ENCODE assay signal across 1 cellular context in the genomic region with DNA sequence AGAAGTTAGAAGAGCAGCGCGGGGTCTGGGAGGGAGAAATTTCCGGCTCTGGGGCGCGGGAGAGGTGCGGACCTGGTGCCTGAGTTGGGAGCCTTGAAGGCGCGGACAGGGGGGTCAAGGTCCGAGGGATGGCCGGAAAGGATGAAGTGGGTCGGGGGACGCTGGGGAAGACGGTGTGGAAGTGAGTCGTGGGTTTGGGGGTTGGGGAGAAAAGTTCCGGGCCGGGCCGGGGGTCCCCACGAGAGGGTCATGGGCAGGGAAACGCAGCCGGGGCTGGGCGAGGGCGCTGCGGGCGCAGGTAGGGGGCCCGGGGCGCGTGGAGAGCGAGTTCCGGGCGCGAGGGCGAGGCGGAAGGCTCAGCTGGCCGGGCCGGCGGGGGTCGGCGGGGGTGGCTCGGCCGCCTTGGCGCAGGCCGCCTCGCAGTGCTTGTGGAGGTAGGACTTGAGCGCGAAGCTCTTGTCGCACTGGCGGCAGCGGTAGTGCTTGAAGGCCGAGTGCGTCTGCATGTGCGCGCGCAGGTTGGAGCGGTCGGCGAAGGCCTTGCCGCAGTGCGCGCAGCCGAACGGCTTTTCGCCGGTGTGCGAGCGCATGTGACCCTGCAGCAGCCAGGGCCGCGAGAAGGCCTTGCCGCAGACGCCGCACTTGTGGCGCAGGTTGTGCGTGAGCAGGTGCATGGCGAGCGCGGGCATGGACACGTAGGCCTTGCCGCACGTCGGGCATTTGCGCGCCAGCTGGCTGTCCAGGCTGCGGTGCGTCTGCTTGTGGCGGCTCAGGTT.
A peak's percentile ranks its signal among the peaks of the same experiment; 100 is the strongest.
TF ChIP-seq lines count a peak whose summit lies in the region.

No MANE protein-coding gene starts in this region.

TF ChIP-seq in HepG2, 621 proteins besides CTCF, POLR2A, EP300 and RAD21 (continues in another document):
- TF ChIP-seq RFXANK (CRISPR knock-in tag; IDR thresholded peaks at IDR 0.05) (no peak), ZNF543 (CRISPR knock-in tag; IDR thresholded peaks at IDR 0.05) (no peak), ZNF780A (CRISPR knock-in tag; IDR thresholded peaks at IDR 0.05) (no peak), RELA (CRISPR knock-in tag; IDR thresholded peaks at IDR 0.05) (no peak), GABPA (IDR thresholded peaks at IDR 0.05; ENCODE audit: low read depth, low read length) (peak; percentile 12; the same call in 1 of the 2 replicates), GABPA (CRISPR knock-in tag; IDR thresholded peaks at IDR 0.05; ENCODE audit: low read depth) (no peak), ZNF615 (CRISPR knock-in tag; IDR thresholded peaks at IDR 0.05; ENCODE audit: borderline replicate concordance) (no peak), RCOR2 (CRISPR knock-in tag; IDR thresholded peaks at IDR 0.05) (no peak), NCOA1 (CRISPR knock-in tag; IDR thresholded peaks at IDR 0.05) (no peak), ZNF550 (CRISPR knock-in tag; IDR thresholded peaks at IDR 0.05; ENCODE audit: borderline replicate concordance) (no peak), NPAS2 (CRISPR knock-in tag; IDR thresholded peaks at IDR 0.05; ENCODE audit: borderline replicate concordance) (no peak), HNRNPK (IDR thresholded peaks at IDR 0.05; ENCODE audit: low read depth, low read length, poor library complexity, severe bottlenecking) (peak; percentile 25), ZMYM2 (CRISPR knock-in tag; IDR thresholded peaks at IDR 0.05) (no peak), HOXA3 (CRISPR knock-in tag; IDR thresholded peaks at IDR 0.05) (peak; percentile 68), ZSCAN20 (CRISPR knock-in tag; IDR thresholded peaks at IDR 0.05; ENCODE audit: borderline replicate concordance) (no peak), MZF1 (CRISPR knock-in tag; IDR thresholded peaks at IDR 0.05; ENCODE audit: borderline replicate concordance) (no peak), POLR2AphosphoS2 (IDR thresholded peaks at IDR 0.05; ENCODE audit: low read depth, low read length) (no peak), PCBP2 (optimal IDR thresholded peaks at IDR 0.05; ENCODE audit: low read depth, low read length, poor library complexity, severe bottlenecking) (no peak), NFATC3 (CRISPR knock-in tag; IDR thresholded peaks at IDR 0.05) (no peak)
- TF ChIP-seq, protein P1, sequence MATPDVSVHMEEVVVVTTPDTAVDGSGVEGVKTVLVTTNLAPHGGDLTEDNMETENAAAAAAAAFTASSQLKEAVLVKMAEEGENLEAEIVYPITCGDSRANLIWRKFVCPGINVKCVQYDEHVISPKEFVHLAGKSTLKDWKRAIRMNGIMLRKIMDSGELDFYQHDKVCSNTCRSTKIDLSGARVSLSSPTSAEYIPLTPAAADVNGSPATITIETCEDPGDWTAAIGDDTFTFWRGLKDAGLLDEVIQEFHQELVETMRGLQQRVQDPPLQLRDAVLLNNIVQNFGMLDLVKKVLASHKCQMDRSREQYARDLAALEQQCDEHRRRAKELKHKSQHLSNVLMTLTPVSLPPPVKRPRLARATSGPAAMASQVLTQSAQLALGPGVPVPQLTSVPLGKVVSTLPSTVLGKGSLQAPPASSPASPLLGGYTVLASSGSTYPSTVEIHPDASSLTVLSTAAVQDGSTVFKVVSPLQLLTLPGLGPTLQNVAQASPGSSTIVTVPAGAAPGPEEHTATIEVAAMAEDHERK (CRISPR knock-in tag; IDR thresholded peaks at IDR 0.05; ENCODE audit: low read depth) = no peak
- TF ChIP-seq, protein P2, sequence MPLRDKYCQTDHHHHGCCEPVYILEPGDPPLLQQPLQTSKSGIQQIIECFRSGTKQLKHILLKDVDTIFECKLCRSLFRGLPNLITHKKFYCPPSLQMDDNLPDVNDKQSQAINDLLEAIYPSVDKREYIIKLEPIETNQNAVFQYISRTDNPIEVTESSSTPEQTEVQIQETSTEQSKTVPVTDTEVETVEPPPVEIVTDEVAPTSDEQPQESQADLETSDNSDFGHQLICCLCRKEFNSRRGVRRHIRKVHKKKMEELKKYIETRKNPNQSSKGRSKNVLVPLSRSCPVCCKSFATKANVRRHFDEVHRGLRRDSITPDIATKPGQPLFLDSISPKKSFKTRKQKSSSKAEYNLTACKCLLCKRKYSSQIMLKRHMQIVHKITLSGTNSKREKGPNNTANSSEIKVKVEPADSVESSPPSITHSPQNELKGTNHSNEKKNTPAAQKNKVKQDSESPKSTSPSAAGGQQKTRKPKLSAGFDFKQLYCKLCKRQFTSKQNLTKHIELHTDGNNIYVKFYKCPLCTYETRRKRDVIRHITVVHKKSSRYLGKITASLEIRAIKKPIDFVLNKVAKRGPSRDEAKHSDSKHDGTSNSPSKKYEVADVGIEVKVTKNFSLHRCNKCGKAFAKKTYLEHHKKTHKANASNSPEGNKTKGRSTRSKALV (CRISPR knock-in tag; IDR thresholded peaks at IDR 0.05) = peak; percentile 82
- TF ChIP-seq, protein P3, sequence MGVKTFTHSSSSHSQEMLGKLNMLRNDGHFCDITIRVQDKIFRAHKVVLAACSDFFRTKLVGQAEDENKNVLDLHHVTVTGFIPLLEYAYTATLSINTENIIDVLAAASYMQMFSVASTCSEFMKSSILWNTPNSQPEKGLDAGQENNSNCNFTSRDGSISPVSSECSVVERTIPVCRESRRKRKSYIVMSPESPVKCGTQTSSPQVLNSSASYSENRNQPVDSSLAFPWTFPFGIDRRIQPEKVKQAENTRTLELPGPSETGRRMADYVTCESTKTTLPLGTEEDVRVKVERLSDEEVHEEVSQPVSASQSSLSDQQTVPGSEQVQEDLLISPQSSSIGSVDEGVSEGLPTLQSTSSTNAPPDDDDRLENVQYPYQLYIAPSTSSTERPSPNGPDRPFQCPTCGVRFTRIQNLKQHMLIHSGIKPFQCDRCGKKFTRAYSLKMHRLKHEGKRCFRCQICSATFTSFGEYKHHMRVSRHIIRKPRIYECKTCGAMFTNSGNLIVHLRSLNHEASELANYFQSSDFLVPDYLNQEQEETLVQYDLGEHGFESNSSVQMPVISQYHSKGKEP (CRISPR knock-in tag; IDR thresholded peaks at IDR 0.05) = no peak
- TF ChIP-seq, protein P4, sequence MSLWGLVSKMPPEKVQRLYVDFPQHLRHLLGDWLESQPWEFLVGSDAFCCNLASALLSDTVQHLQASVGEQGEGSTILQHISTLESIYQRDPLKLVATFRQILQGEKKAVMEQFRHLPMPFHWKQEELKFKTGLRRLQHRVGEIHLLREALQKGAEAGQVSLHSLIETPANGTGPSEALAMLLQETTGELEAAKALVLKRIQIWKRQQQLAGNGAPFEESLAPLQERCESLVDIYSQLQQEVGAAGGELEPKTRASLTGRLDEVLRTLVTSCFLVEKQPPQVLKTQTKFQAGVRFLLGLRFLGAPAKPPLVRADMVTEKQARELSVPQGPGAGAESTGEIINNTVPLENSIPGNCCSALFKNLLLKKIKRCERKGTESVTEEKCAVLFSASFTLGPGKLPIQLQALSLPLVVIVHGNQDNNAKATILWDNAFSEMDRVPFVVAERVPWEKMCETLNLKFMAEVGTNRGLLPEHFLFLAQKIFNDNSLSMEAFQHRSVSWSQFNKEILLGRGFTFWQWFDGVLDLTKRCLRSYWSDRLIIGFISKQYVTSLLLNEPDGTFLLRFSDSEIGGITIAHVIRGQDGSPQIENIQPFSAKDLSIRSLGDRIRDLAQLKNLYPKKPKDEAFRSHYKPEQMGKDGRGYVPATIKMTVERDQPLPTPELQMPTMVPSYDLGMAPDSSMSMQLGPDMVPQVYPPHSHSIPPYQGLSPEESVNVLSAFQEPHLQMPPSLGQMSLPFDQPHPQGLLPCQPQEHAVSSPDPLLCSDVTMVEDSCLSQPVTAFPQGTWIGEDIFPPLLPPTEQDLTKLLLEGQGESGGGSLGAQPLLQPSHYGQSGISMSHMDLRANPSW (CRISPR knock-in tag; IDR thresholded peaks at IDR 0.05; ENCODE audit: borderline replicate concordance) = no peak
- TF ChIP-seq, protein P5, sequence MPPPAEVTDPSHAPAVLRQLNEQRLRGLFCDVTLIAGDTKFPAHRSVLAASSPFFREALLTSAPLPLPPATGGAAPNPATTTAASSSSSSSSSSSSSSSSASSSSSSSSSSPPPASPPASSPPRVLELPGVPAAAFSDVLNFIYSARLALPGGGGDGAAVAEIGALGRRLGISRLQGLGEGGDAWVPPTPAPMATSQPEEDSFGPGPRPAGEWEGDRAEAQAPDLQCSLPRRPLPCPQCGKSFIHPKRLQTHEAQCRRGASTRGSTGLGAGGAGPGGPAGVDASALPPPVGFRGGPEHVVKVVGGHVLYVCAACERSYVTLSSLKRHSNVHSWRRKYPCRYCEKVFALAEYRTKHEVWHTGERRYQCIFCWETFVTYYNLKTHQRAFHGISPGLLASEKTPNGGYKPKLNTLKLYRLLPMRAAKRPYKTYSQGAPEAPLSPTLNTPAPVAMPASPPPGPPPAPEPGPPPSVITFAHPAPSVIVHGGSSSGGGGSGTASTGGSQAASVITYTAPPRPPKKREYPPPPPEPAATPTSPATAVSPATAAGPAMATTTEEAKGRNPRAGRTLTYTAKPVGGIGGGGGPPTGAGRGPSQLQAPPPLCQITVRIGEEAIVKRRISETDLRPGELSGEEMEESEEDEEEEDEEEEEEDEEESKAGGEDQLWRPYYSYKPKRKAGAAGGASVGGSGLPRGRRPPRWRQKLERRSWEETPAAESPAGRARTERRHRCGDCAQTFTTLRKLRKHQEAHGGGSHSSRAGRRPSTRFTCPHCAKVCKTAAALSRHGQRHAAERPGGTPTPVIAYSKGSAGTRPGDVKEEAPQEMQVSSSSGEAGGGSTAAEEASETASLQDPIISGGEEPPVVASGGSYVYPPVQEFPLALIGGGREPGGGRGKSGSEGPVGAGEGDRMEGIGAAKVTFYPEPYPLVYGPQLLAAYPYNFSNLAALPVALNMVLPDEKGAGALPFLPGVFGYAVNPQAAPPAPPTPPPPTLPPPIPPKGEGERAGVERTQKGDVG (CRISPR knock-in tag; IDR thresholded peaks at IDR 0.05; ENCODE audit: borderline replicate concordance) = no peak
- TF ChIP-seq, protein P6, sequence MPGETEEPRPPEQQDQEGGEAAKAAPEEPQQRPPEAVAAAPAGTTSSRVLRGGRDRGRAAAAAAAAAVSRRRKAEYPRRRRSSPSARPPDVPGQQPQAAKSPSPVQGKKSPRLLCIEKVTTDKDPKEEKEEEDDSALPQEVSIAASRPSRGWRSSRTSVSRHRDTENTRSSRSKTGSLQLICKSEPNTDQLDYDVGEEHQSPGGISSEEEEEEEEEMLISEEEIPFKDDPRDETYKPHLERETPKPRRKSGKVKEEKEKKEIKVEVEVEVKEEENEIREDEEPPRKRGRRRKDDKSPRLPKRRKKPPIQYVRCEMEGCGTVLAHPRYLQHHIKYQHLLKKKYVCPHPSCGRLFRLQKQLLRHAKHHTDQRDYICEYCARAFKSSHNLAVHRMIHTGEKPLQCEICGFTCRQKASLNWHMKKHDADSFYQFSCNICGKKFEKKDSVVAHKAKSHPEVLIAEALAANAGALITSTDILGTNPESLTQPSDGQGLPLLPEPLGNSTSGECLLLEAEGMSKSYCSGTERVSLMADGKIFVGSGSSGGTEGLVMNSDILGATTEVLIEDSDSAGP (CRISPR knock-in tag; IDR thresholded peaks at IDR 0.05; ENCODE audit: borderline replicate concordance) = no peak
- TF ChIP-seq, protein P7, sequence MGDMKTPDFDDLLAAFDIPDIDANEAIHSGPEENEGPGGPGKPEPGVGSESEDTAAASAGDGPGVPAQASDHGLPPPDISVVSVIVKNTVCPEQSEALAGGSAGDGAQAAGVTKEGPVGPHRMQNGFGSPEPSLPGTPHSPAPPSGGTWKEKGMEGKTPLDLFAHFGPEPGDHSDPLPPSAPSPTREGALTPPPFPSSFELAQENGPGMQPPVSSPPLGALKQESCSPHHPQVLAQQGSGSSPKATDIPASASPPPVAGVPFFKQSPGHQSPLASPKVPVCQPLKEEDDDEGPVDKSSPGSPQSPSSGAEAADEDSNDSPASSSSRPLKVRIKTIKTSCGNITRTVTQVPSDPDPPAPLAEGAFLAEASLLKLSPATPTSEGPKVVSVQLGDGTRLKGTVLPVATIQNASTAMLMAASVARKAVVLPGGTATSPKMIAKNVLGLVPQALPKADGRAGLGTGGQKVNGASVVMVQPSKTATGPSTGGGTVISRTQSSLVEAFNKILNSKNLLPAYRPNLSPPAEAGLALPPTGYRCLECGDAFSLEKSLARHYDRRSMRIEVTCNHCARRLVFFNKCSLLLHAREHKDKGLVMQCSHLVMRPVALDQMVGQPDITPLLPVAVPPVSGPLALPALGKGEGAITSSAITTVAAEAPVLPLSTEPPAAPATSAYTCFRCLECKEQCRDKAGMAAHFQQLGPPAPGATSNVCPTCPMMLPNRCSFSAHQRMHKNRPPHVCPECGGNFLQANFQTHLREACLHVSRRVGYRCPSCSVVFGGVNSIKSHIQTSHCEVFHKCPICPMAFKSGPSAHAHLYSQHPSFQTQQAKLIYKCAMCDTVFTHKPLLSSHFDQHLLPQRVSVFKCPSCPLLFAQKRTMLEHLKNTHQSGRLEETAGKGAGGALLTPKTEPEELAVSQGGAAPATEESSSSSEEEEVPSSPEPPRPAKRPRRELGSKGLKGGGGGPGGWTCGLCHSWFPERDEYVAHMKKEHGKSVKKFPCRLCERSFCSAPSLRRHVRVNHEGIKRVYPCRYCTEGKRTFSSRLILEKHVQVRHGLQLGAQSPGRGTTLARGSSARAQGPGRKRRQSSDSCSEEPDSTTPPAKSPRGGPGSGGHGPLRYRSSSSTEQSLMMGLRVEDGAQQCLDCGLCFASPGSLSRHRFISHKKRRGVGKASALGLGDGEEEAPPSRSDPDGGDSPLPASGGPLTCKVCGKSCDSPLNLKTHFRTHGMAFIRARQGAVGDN (CRISPR knock-in tag; IDR thresholded peaks at IDR 0.05) = no peak
- TF ChIP-seq, protein P8, sequence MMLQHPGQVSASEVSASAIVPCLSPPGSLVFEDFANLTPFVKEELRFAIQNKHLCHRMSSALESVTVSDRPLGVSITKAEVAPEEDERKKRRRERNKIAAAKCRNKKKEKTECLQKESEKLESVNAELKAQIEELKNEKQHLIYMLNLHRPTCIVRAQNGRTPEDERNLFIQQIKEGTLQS (CRISPR knock-in tag; IDR thresholded peaks at IDR 0.05) = no peak
- TF ChIP-seq, protein P9, sequence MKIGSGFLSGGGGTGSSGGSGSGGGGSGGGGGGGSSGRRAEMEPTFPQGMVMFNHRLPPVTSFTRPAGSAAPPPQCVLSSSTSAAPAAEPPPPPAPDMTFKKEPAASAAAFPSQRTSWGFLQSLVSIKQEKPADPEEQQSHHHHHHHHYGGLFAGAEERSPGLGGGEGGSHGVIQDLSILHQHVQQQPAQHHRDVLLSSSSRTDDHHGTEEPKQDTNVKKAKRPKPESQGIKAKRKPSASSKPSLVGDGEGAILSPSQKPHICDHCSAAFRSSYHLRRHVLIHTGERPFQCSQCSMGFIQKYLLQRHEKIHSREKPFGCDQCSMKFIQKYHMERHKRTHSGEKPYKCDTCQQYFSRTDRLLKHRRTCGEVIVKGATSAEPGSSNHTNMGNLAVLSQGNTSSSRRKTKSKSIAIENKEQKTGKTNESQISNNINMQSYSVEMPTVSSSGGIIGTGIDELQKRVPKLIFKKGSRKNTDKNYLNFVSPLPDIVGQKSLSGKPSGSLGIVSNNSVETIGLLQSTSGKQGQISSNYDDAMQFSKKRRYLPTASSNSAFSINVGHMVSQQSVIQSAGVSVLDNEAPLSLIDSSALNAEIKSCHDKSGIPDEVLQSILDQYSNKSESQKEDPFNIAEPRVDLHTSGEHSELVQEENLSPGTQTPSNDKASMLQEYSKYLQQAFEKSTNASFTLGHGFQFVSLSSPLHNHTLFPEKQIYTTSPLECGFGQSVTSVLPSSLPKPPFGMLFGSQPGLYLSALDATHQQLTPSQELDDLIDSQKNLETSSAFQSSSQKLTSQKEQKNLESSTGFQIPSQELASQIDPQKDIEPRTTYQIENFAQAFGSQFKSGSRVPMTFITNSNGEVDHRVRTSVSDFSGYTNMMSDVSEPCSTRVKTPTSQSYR (CRISPR knock-in tag; IDR thresholded peaks at IDR 0.05; ENCODE audit: borderline replicate concordance) = no peak
